In the genomic region with DNA sequence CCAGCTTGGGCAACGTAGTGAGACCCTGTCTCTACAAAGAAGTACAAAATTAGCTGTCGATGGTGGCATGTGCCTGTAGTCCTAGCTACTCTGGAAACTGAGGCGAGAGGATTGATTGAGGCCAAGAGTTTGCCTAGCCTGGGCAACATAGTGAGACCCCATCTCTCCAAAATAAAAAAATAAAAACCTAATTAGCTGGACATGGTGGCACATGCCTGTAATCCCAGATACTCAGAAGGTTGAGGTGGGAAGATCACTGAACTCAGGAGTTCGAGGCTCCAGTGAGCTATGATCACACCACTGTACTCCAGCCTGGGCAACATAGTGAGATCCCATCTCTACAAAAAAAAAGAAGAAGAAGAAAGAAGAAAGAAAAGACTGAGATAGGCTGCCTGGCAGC, we compare ENCODE assay signal across 31 cellular contexts. TPM values are rescaled to one million over a fixed set of nuclear protein-coding genes. Genes with fewer than 3 reads are reported as not detected.
"Had no signal": no experiment of that assay in that cellular context is flagged by ENCODE, and none has a peak within 500 bp of the region (broad histone marks: within the 10 kb centered on the region; RNA-seq: fewer than 3 reads in every experiment).

No MANE protein-coding gene starts in this region.

- FAIRE-seq: endometrium, islet of Langerhans, keratinocyte had no signal

- H3K36me3 ChIP-seq: esophagus squamous epithelium, gastrocnemius medialis, heart right ventricle, left lung, lower lobe of right lung had no signal

- H3K27ac ChIP-seq: coronary artery, epithelial cell of prostate, esophagus squamous epithelium, gastrocnemius medialis, heart right ventricle, left lung, lower lobe of right lung had no signal

- H3K4me3 ChIP-seq: coronary artery, esophagus squamous epithelium, gastrocnemius medialis, heart right ventricle, left lung, lower lobe of right lung, mucosa of descending colon had no signal

- DNase-seq: effector CD8-positive, alpha-beta T cell; effector memory CD8-positive, alpha-beta T cell; endodermal cell; erythroblast; esophagus squamous epithelium; foreskin fibroblast; foreskin melanocyte; gastrocnemius medialis; glutamatergic neuron; head of caudate nucleus; heart right ventricle; hippocampal formation; left cardiac atrium; left lung; left ventricle myocardium superior; lower lobe of right lung; mesenchymal stem cell; mucosa of descending colon; naive B cell; naive thymus-derived CD8-positive, alpha-beta T cell had no signal

- H3K4me1 ChIP-seq: gastrocnemius medialis, heart right ventricle, left lung, lower lobe of right lung had no signal

- H3K9me3 ChIP-seq: esophagus squamous epithelium, gastrocnemius medialis, heart right ventricle, left lung, lower lobe of right lung, mucosa of descending colon had no signal

- H3K27me3 ChIP-seq: esophagus squamous epithelium, gastrocnemius medialis, left lung had no signal

- ATAC-seq: effector memory CD8-positive, alpha-beta T cell; esophagus mucosa; gastrocnemius medialis; heart right ventricle; left cardiac atrium; left lung; left ventricle myocardium superior; lower lobe of right lung; mucosa of descending colon; naive thymus-derived CD8-positive, alpha-beta T cell had no signal

RNA-seq across cellular contexts. Expression of a gene that starts 17.4 kb away (rescaled TPM):
- total RNA-seq: dermis microvascular lymphatic vessel endothelial cell; endodermal cell; esophagus mucosa; gastrocnemius medialis; glomerular endothelial cell; heart right ventricle; kidney epithelial cell; left cardiac atrium; left lung; left ventricle myocardium superior; lower lobe of right lung; lung microvascular endothelial cell; mesenteric fat pad; mucosa of descending colon; naive thymus-derived CD8-positive, alpha-beta T cell had no signal
- polyA plus RNA-seq: heart right ventricle; naive thymus-derived CD8-positive, alpha-beta T cell had no signal
